In the genomic region with DNA sequence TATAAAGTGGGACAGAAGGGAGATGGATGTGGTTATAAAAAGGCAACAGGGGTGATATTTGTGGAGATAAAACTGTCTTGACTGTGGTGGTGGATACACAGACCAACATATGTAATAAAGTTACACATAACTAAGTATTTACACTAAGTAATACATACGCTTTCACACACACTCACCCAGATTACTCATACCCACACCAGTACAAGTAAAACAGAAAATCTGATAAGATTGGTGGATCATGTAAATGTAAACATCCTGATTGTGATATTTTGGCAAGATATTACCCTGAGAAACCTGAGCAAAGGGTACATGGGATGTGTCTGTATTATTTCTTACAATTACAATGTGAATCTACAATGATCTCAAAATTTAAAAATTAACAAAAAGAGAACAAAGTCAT, we compare ENCODE assay signal across 24 cellular contexts. TPM values are rescaled to one million over a fixed set of nuclear protein-coding genes. Genes with fewer than 3 reads are reported as not detected.
DNase-seq lines count a peak whose midpoint lies in the region; ATAC-seq, FAIRE-seq and TF ChIP-seq lines count a peak whose summit lies in the region.
"Had no signal": no experiment of that assay in that cellular context is flagged by ENCODE, and none has a peak within 500 bp of the region (broad histone marks: within the 10 kb centered on the region; RNA-seq: fewer than 3 reads in every experiment).

No MANE protein-coding gene starts in this region.

- no peak overlapping the region for H3K14ac ChIP-seq in trophoblast cell (ENCODE audit: low read length)

- DNase-seq in HCEC 1CT: peak; percentile 62
- DNase-seq in RPMI7951 (ENCODE audit: low read depth): peak; percentile 33
- peak; percentile 71 for DNase-seq in epithelial cell of esophagus (ENCODE audit: low read depth)
- peak in 1 of 2 donors; percentile 43 for DNase-seq in trophoblast cell
- no peak for DNase-seq in GM19239 (ENCODE audit: insufficient read length, low spot score)
- no peak for DNase-seq in GM20000 (ENCODE audit: low spot score)
- DNase-seq in nucleus accumbens (lab: John Stamatoyannopoulos, UW): no peak
- DNase-seq: activated CD4-positive, alpha-beta T cell treated with anti-CD3 and anti-CD28 coated beads for 36 hours; activated gamma-delta T cell treated with Interleukin-2 at 50 U/mL for 16 hours; activated T-cell treated with anti-CD3 and anti-CD28 coated beads, Interleukin-2, amount 50 U/mL, for 1 hour; amniotic stem cell; CD4-positive, CD25-positive, alpha-beta regulatory T cell; heart right ventricle; left cardiac atrium; NCI-H187; NCI-H2171 treated with DMSO at 0.1 percent for 48 hours; SIG-M5; sigmoid colon; stomach; T-cell had no signal

- peaks cover 3 to 12% of the 10 kb centered on the region in 2 experiments for H3K4me1 ChIP-seq in trophoblast cell (ENCODE audit: control insufficient read depth in 1 of 2, insufficient read depth in 2 of 2, low read length in 2 of 2)
- H3K4me1 ChIP-seq: neural progenitor cell had no signal

- H3K23ac ChIP-seq in trophoblast cell (ENCODE audit: low read length): no peak overlapping the region

- no peak overlapping the region for H3K4ac ChIP-seq in trophoblast cell (ENCODE audit: low read depth, low read length)

- WGBS in trophoblast cell (ENCODE audit: extremely low coverage, insufficient coverage, insufficient read length): no CpG with 5 or more reads among the region's 1 CpG

- no peak overlapping the region for H2BK5ac ChIP-seq in trophoblast cell (ENCODE audit: low read depth, low read length, poor library complexity)

- H4K12ac ChIP-seq in trophoblast cell (ENCODE audit: low read depth, low read length): no peak overlapping the region

- H4K91ac ChIP-seq in trophoblast cell (ENCODE audit: low read depth, low read length): no peak overlapping the region

- no peak overlapping the region for H3K9ac ChIP-seq in trophoblast cell (ENCODE audit: low read length)
- H3K9ac ChIP-seq: neural progenitor cell had no signal

- peak overlapping the region; percentile 74 for H2BK12ac ChIP-seq in trophoblast cell (ENCODE audit: low read length)

- no peak overlapping the region for H2AFZ ChIP-seq in trophoblast cell (ENCODE audit: insufficient read depth, low read length, poor library complexity)
- H2AFZ ChIP-seq: neural progenitor cell had no signal

- peak overlapping the region; percentile 30 for H3K27ac ChIP-seq in trophoblast cell (ENCODE audit: low read depth, low read length)
- H3K27ac ChIP-seq: heart right ventricle, neural progenitor cell, sigmoid colon, stomach had no signal

- TF ChIP-seq CTCF in epithelial cell of esophagus (IDR thresholded peaks at IDR 0.05; ENCODE audit: insufficient read depth, low read depth, low read length, missing control alignments): no peak
- no peak for TF ChIP-seq CTCF in GM20000 (IDR thresholded peaks at IDR 0.05; ENCODE audit: extremely low read depth, missing control alignments)

- no peak overlapping the region for H2AK5ac ChIP-seq in trophoblast cell (ENCODE audit: low read length)

- FAIRE-seq in GM19239 (lab: Jason Lieb, UNC): no peak
- FAIRE-seq: D721Med, endometrium had no signal

- no peak overlapping the region for H3K4me2 ChIP-seq in trophoblast cell (ENCODE audit: low read length)
- H3K4me2 ChIP-seq: neural progenitor cell had no signal

- H3K9me3 ChIP-seq in trophoblast cell (ENCODE audit: insufficient read depth, low read depth, low read length): no peaks in the 10 kb centered on the region
- H3K9me3 ChIP-seq: heart right ventricle, sigmoid colon, stomach had no signal

- H3K79me2 ChIP-seq in trophoblast cell (ENCODE audit: control insufficient read depth, insufficient read depth, low read length, poor library complexity): no peaks in the 10 kb centered on the region

- no peak overlapping the region for H4K8ac ChIP-seq in trophoblast cell (ENCODE audit: low read depth, low read length)

- no peak for ATAC-seq in HG02885 (IDR thresholded peaks at IDR 0.05; ENCODE audit: poor library complexity, unreplicated experiment)
- ATAC-seq: activated CD4-positive, alpha-beta T cell treated with anti-CD3 and anti-CD28 coated beads for 36 hours; heart right ventricle; left cardiac atrium; T-cell had no signal

- H3K18ac ChIP-seq in trophoblast cell (ENCODE audit: low read length): no peak overlapping the region

- no peaks in the 10 kb centered on the region for H3K27me3 ChIP-seq in trophoblast cell (ENCODE audit: insufficient read depth, low read length)
- H3K27me3 ChIP-seq: neural progenitor cell, sigmoid colon had no signal

- no peaks in the 10 kb centered on the region for H3K36me3 ChIP-seq in trophoblast cell (ENCODE audit: control insufficient read depth in 1 of 2, insufficient read depth in 2 of 2, low read length in 2 of 2)
- H3K36me3 ChIP-seq: heart right ventricle, neural progenitor cell, sigmoid colon, stomach had no signal

- H3K4me3 ChIP-seq in epithelial cell of esophagus (ENCODE audit: low read length): no peak overlapping the region
- no peak overlapping the region for H3K4me3 ChIP-seq in trophoblast cell (ENCODE audit: low read depth, low read length)
- H3K4me3 ChIP-seq: heart right ventricle, neural progenitor cell, sigmoid colon, stomach had no signal

- no peak overlapping the region for H2BK120ac ChIP-seq in trophoblast cell (ENCODE audit: insufficient read depth, low read length, poor library complexity)

- H3K79me1 ChIP-seq in trophoblast cell (ENCODE audit: low read length): peaks cover 32% of the 10 kb centered on the region

RNA-seq across cellular contexts. Expression of a gene that starts 53.3 kb away (rescaled TPM):
- total RNA-seq in RPMI7951 (2014; rRNA removed; shearing (Covaris generic)): 0.72 and 1.3 TPM in 2 replicates
- 56.0 and 60.2 TPM in 2 replicates for polyA plus RNA-seq in trophoblast cell (2013)
- total RNA-seq: CD4-positive, CD25-positive, alpha-beta regulatory T cell had no signal
- polyA plus RNA-seq: CD4-positive, CD25-positive, alpha-beta regulatory T cell had no signal

Comparison
In these comparisons a context has a peak if more than half of its experiments do, and no peak if none do; other contexts are left out.
1. DNase-seq: peak in HCEC 1CT (single experiment), RPMI7951 (single experiment) and epithelial cell of esophagus (single experiment); none in GM19239 (single experiment), GM20000 (single experiment) and nucleus accumbens (0 of 56).